In the genomic region with DNA sequence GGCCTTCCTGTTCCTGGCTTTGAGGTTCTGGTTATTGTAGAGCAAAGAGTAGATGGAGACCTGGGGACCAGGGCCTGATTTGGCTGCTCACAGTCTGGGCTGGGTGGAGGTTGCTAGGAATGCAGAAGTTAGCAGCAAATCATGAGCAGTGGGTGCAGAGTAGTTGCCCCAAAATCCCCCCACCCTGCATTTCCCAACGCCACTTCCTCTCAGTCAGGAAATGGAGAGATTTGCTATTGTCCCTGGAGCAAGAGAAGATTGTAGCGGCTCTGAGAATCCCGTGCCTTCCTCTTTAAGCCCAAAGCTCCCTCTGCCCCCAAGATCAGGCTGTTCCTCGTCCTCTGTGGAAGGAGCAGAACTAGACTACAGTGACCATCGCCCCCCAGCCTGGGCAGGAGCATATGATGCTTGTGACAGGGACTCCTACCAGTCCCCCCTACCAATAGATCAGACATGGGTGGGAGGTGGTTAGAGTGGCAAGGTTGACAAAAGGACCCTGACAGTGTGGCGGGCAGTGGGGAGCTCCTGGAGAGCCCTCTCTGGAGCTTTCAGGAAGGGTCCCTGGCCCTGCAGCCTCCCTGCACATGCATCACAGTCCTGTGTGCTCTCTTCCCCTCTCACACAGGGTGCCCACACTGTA, we compare ENCODE assay signal across 21 cellular contexts. TPM values are rescaled to one million over a fixed set of nuclear protein-coding genes. Genes with fewer than 3 reads are reported as not detected.
A peak's percentile ranks its signal among the peaks of the same experiment; 100 is the strongest.
DNase-seq lines count a peak whose midpoint lies in the region; ATAC-seq, FAIRE-seq and TF ChIP-seq lines count a peak whose summit lies in the region.
"Had no signal": no experiment of that assay in that cellular context is flagged by ENCODE, and none has a peak within 500 bp of the region (broad histone marks: within the 10 kb centered on the region; RNA-seq: fewer than 3 reads in every experiment).

No MANE protein-coding gene starts in this region.

- no peak for TF ChIP-seq CTCF in CD14-positive monocyte (IDR thresholded peaks at IDR 0.05)
- no peak for TF ChIP-seq CTCF in H1 (IDR thresholded peaks at IDR 0.05; ENCODE audit: control extremely low read depth in 1 of 3, insufficient read depth in 1 of 3, low read depth in 1 of 3, low read length in 3 of 3)

- no peak overlapping the region for H3K14ac ChIP-seq in H1 (ENCODE audit: insufficient read length)
- no peak overlapping the region for H3K14ac ChIP-seq in neuronal stem cell (ENCODE audit: low read length)

- H4K20me1 ChIP-seq in H1 (replicated peaks in 1 of 2; ENCODE audit: control insufficient read depth in 1 of 2, insufficient read depth in 2 of 2, low read length in 2 of 2), result peaks cover 0 to 2% of the 10 kb centered on the region in 2 experiments

- CTCF ChIA-PET in H1 (lab: Charles Lee; ENCODE audit: partially characterized antibody), result interaction anchor here (1.2 to 1.4 kb wide), 2 partner anchors 107 to 212 kb away, joined by 3 to 4 read pairs; no protein-coding TSS in a partner anchor

- no peak overlapping the region for H3K56ac ChIP-seq in H1 (replicated peaks; ENCODE audit: insufficient read length, low read depth, low read length)

- no peak overlapping the region for H2BK12ac ChIP-seq in H1 (ENCODE audit: low read depth, low read length)
- peak overlapping the region; percentile 4 for H2BK12ac ChIP-seq in neuronal stem cell (ENCODE audit: low read length)

- H3K23me2 ChIP-seq in H1 (ENCODE audit: low read depth, low read length), result no peaks in the 10 kb centered on the region

- H2AFZ ChIP-seq in H1 (ENCODE audit: low read length) (no peak overlapping the region), neuronal stem cell (ENCODE audit: low read length) (no peak overlapping the region)

- H3K36me3 ChIP-seq in H1 (ENCODE audit: control insufficient read depth in 2 of 4, insufficient read depth in 4 of 4, low read length in 3 of 4) (peaks cover 0 to 14% (median 6%) of the 10 kb centered on the region in 4 experiments; a peak in 5 of 8 replicates), neuronal stem cell (replicated peaks in 1 of 2; ENCODE audit: control insufficient read depth in 2 of 2, insufficient read depth in 2 of 2, low read length in 2 of 2) (peaks cover 0 to 71% of the 10 kb centered on the region in 2 donors)

- no peak overlapping the region for H2AK5ac ChIP-seq in H1 (ENCODE audit: low read depth, low read length)
- H2AK5ac ChIP-seq in neuronal stem cell (ENCODE audit: low read depth, low read length), result peak overlapping the region; percentile 98

- H3K18ac ChIP-seq in H1 (ENCODE audit: extremely low read depth, low read length) (no peak overlapping the region), neuronal stem cell (ENCODE audit: low read length) (peak overlapping the region; percentile 2)

- H3K4me1 ChIP-seq in H1 (replicated peaks in 1 of 4; ENCODE audit: control insufficient read depth in 3 of 4, insufficient read depth in 4 of 4, low read length in 3 of 4), result no peaks in the 10 kb centered on the region
- peaks cover 29% of the 10 kb centered on the region in 2 donors for H3K4me1 ChIP-seq in neuronal stem cell (ENCODE audit: control insufficient read depth in 2 of 2, insufficient read depth in 1 of 2, low read depth in 1 of 2, low read length in 2 of 2)
- H3K4me1 ChIP-seq: psoas muscle had no signal

- no peak for TF ChIP-seq RAD21 in H1 (IDR thresholded peaks at IDR 0.05 in 1 of 2, conservative IDR thresholded peaks at IDR 0.05 in 1 of 2; ENCODE audit: low read depth in 2 of 2, low read length in 2 of 2)

- TF ChIP-seq EP300 in H1 (IDR thresholded peaks at IDR 0.05; ENCODE audit: borderline replicate concordance in 1 of 2, low read depth in 2 of 2, low read length in 2 of 2), result no peak

- H3K4ac ChIP-seq in H1 (replicated peaks; ENCODE audit: insufficient read length, low read depth, low read length) (no peak overlapping the region), neuronal stem cell (ENCODE audit: low read length) (no peak overlapping the region)

- peaks cover 0 to 5% (median 0%) of the 10 kb centered on the region in 3 donors for H3K27me3 Mint-ChIP-seq in CD14-positive monocyte (ENCODE audit: low read depth in 3 of 3)
- H3K27me3 Mint-ChIP-seq: activated CD4-positive, alpha-beta T cell treated with anti-CD3 and anti-CD28 coated beads, Interleukin-2, amount 10 ng/mL, durations not matched to agents 24 days and 14 days; T-cell had no signal

- H2BK5ac ChIP-seq in H1 (ENCODE audit: low read depth, low read length) (no peak overlapping the region; the same call in 1 of the 2 replicates), neuronal stem cell (ENCODE audit: low read length) (peak overlapping the region; percentile 8)

- H4K91ac ChIP-seq in H1 (replicated peaks; ENCODE audit: insufficient read length, low read length) (no peak overlapping the region), neuronal stem cell (ENCODE audit: low read depth, low read length, poor library complexity) (no peak overlapping the region)

- H3K27ac ChIP-seq in H1 (ENCODE audit: low read depth, low read length) (0 out of 2 replicates have a peak overlapping the region, but pooled peaks have one; percentile 7), neuronal stem cell (replicated peaks; ENCODE audit: low read length) (no peak overlapping the region)
- H3K27ac ChIP-seq: KMS-11, psoas muscle had no signal

- H3K9me3 ChIP-seq in H1 (ENCODE audit: insufficient read depth in 2 of 2, low read depth in 1 of 2, low read length in 1 of 2) (no peaks in the 10 kb centered on the region), neuronal stem cell (replicated peaks in 1 of 2; ENCODE audit: control insufficient read depth in 2 of 2, insufficient read depth in 1 of 2, low read depth in 1 of 2, low read length in 2 of 2) (no peaks in the 10 kb centered on the region)
- H3K9me3 ChIP-seq: psoas muscle had no signal

- TF ChIP-seq POLR2A in H1 (IDR thresholded peaks at IDR 0.05; ENCODE audit: control extremely low read depth in 1 of 2, low read depth in 2 of 2, low read length in 2 of 2), result no peak

- H2BK120ac ChIP-seq in H1 (replicated peaks; ENCODE audit: low read depth, low read length) (no peak overlapping the region), neuronal stem cell (ENCODE audit: low read depth, low read length) (no peak overlapping the region)

- H3K4me2 ChIP-seq in H1 (ENCODE audit: insufficient read depth in 1 of 2, low read depth in 2 of 2, low read length in 2 of 2), result no peak overlapping the region
- H3K4me2 ChIP-seq in neuronal stem cell (ENCODE audit: insufficient read depth, low read length, poor library complexity, severe bottlenecking), result no peak overlapping the region
- H3K4me2 ChIP-seq: KMS-11 had no signal

- H3K79me2 ChIP-seq in H1 (ENCODE audit: control insufficient read depth in 1 of 2, insufficient read depth in 2 of 2, low read length in 2 of 2), result no peaks in the 10 kb centered on the region

- H3K36me3 Mint-ChIP-seq in CD14-positive monocyte, result peaks cover 33 to 58% of the 10 kb centered on the region in 2 donors

- POLR2A ChIA-PET in H1 (lab: Charles Lee; ENCODE audit: partially characterized antibody), result interaction anchor here (1.4 kb wide), 1 partner anchor 24 kb away, joined by 3 read pairs; no protein-coding TSS in a partner anchor

- H3K4me3 Mint-ChIP-seq in CD14-positive monocyte, result peak overlapping the region in 1 of 2 donors; percentile 84
- H3K4me3 Mint-ChIP-seq: activated CD4-positive, alpha-beta T cell treated with anti-CD3 and anti-CD28 coated beads, Interleukin-2, amount 10 ng/mL, durations not matched to agents 24 days and 14 days; T-cell had no signal

- no peak overlapping the region for H2BK20ac ChIP-seq in H1 (ENCODE audit: low read length)

- H3K23ac ChIP-seq in H1 (ENCODE audit: insufficient read length), result no peak overlapping the region
- no peak overlapping the region for H3K23ac ChIP-seq in neuronal stem cell (ENCODE audit: low read depth, low read length, poor library complexity)

- WGBS in H1 (ENCODE audit: extremely low coverage in 1 of 2, insufficient coverage in 1 of 2, insufficient read length in 1 of 2, insufficient replicate concordance in 2 of 2, low coverage in 1 of 2, low lambda C conversion rate in 2 of 2, missing lambda C conversion rate in 1 of 2), 2 experiments, result 86% methylated on average over 6 of the region's 6 CpGs; no CpG with 5 or more reads in 1 of the 2 experiments
- WGBS in neuronal stem cell (ENCODE audit: extremely low coverage in 2 of 2, insufficient read length in 2 of 2, insufficient replicate concordance in 1 of 2), 2 donors, result no CpG with 5 or more reads among the region's 6 CpGs

- DNase-seq in CD14-positive monocyte (ENCODE audit: low spot score) (no peak), MV-4-11 (lab: John Stamatoyannopoulos, UW) (peak; percentile 31), H1 (ENCODE audit: low read depth in 1 of 2, low spot score in 2 of 2) (peak in 1 of 2 experiments; percentile 23), neuronal stem cell (ENCODE audit: low spot score) (no peak), GM19239 (ENCODE audit: insufficient read length, low spot score) (no peak), iPS-NIHi11 (ENCODE audit: low spot score) (no peak), COR-L47 (lab: John Stamatoyannopoulos, UW) (no peak)
- DNase-seq: activated CD4-positive, alpha-beta T cell treated with anti-CD3 and anti-CD28 coated beads, Interleukin-2, amount 10 ng/mL, durations not matched to agents 24 days and 14 days; GF-D8; glutamatergic neuron; NCI-H187; NCI-H69; psoas muscle; stimulated activated CD4-positive, alpha-beta T cell treated with anti-CD3 and anti-CD28 coated beads, Interleukin-1b, Interleukin-23, amount 100 ng/mL, for 48 hours; stimulated activated naive CD4-positive, alpha-beta T cell; T-cell had no signal

- intact Hi-C loops in CD14-positive monocyte (cut with micrococcal nuclease), result loop anchor here in 1 of 2 donors (5.0 kb wide), 1 partner anchor 43 kb away; no protein-coding TSS in a partner anchor

- no peak overlapping the region for H3K4me3 ChIP-seq in H1 (ENCODE audit: extremely low read depth in 1 of 4, insufficient read depth in 2 of 4, low read depth in 3 of 4, low read length in 4 of 4)
- H3K4me3 ChIP-seq in neuronal stem cell (ENCODE audit: low read length in 2 of 2), result no peak overlapping the region
- H3K4me3 ChIP-seq: psoas muscle, skin epidermis had no signal

- H3K79me1 ChIP-seq in H1 (ENCODE audit: low read depth, low read length) (no peaks in the 10 kb centered on the region), neuronal stem cell (ENCODE audit: low read depth, low read length) (no peaks in the 10 kb centered on the region)

- H3K9ac ChIP-seq in H1 (replicated peaks in 1 of 4; ENCODE audit: extremely low read depth in 1 of 4, low read depth in 3 of 4, low read length in 3 of 4), result no peak overlapping the region
- no peak overlapping the region for H3K9ac ChIP-seq in neuronal stem cell (ENCODE audit: low read depth, low read length, poor library complexity)
- H3K9ac ChIP-seq: KMS-11 had no signal

- no peak for FAIRE-seq in H1 (lab: Jason Lieb, UNC)
- FAIRE-seq in GM19239 (lab: Jason Lieb, UNC), result no peak
- FAIRE-seq: colon, HTR-8/SVneo had no signal

- H4K8ac ChIP-seq in H1 (ENCODE audit: extremely low read depth, insufficient read depth, low read length), result no peak overlapping the region
- no peak overlapping the region for H4K8ac ChIP-seq in neuronal stem cell (ENCODE audit: low read depth, low read length)

- H3K4me1 Mint-ChIP-seq in CD14-positive monocyte, result peaks cover 40% of the 10 kb centered on the region
- H3K4me1 Mint-ChIP-seq: T-cell had no signal

- H3K9me3 Mint-ChIP-seq in CD14-positive monocyte, result peaks cover 1 to 8% (median 4%) of the 10 kb centered on the region in 7 donors

- no peak overlapping the region for H4K5ac ChIP-seq in H1 (ENCODE audit: insufficient read length, low read depth, low read length)

- H3K27me3 ChIP-seq in H1 (replicated peaks in 1 of 4; ENCODE audit: control insufficient read depth in 3 of 4, extremely low read depth in 1 of 4, insufficient read depth in 3 of 4, low read length in 3 of 4) (no peaks in the 10 kb centered on the region), neuronal stem cell (ENCODE audit: control insufficient read depth in 3 of 3, insufficient read depth in 3 of 3, low read depth in 1 of 3, low read length in 3 of 3) (no peaks in the 10 kb centered on the region)

- H3K27ac Mint-ChIP-seq in CD14-positive monocyte, result peak overlapping the region; percentile 79 to 92 (median 87)
- H3K27ac Mint-ChIP-seq: activated CD4-positive, alpha-beta T cell treated with anti-CD3 and anti-CD28 coated beads, Interleukin-2, amount 10 ng/mL, durations not matched to agents 24 days and 14 days; T-cell had no signal

- no peak overlapping the region for H2BK15ac ChIP-seq in H1 (ENCODE audit: low read length)
- peak overlapping the region; percentile 5 for H2BK15ac ChIP-seq in neuronal stem cell (ENCODE audit: low read length)

- ATAC-seq in GM21723 (IDR thresholded peaks at IDR 0.05; ENCODE audit: unreplicated experiment), result no peak
- ATAC-seq: psoas muscle, T-cell had no signal

RNA-seq across cellular contexts. Expression of a gene that starts 47.3 kb away (rescaled TPM):
- polyA plus RNA-seq in CD14-positive monocyte (10 to 100 TPM in 1 of 2 donors, 1 to 10 TPM in 1; 8.8 to 11.0 TPM), H1 (2011; rRNA removed) (10.4 and 17.1 TPM in 2 replicates)
- total RNA-seq in H1 (2021; fragmentation: NEBNext Ultra II Directional; extraction: Animal tissue kit (Norgen Biotek cat#: 25700)), result 10.4 and 10.6 TPM in 2 replicates
- polyA plus RNA-seq in H1 (2011; cell fraction: cytosol; rRNA removed), result 13.4 TPM
- 6.4 TPM for polyA plus RNA-seq in H1 (2011; cell fraction: nucleus; rRNA removed)
- 9.3 to 10.9 TPM (median 10.4 TPM) in 4 replicates for polyA plus RNA-seq in H1 (2012, experiment 1 of 2)
- 1.6 TPM for polyA plus RNA-seq in H1 (2012, experiment 2 of 2)
- 9.0 TPM for polyA plus RNA-seq in H1 (2013, experiment 1 of 2)
- polyA plus RNA-seq in H1 (2013, experiment 2 of 2), result 9.7 TPM
- polyA minus RNA-seq in H1 (2011; rRNA and poly(A)+ RNA removed), result 10.4 and 22.8 TPM in 2 replicates
- polyA minus RNA-seq in H1 (2011; cell fraction: cytosol; rRNA and poly(A)+ RNA removed), result 10.9 TPM
- polyA minus RNA-seq in H1 (2011; cell fraction: nucleus; rRNA and poly(A)+ RNA removed), result 15.8 TPM
- 14.3 TPM for polyA plus RNA-seq in neuronal stem cell (2013, experiment 1 of 2)
- polyA plus RNA-seq in neuronal stem cell (2013, experiment 2 of 2), result 13.4 TPM
